10 cellular contexts compared by ENCODE assay signal in the genomic region with DNA sequence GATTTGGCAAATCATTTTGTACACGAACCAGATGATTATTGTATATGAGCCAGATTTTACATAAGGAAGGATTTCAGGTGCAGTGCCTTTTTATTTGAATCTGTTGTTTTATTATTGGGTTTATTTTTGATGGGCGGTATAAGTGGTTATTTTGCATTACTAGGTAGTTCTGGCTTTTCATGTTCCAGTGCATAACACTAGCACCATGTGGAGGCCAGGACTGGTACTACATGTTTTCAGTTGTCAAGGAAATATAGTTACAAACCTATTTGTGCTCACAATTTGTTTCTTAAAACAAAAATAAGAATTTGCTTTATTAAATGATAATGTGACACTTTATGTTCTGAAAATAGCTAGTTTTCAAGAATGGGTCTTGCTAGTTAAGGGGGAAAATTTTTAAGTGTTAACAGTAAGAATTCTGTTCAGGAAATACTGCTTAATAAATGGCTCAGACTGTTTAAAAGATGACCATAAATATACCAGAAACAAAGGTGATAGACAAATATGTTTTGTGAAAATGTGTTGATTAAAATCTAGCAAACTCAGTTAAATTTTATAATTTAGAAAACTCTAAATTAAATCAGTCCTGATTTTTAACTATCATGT. TPM values are rescaled to one million over a fixed set of nuclear protein-coding genes. Genes with fewer than 3 reads are reported as not detected.
DNase-seq lines count a peak whose midpoint lies in the region; ATAC-seq, FAIRE-seq and TF ChIP-seq lines count a peak whose summit lies in the region.
"Had no signal": no experiment of that assay in that cellular context is flagged by ENCODE, and none has a peak within 500 bp of the region (broad histone marks: within the 10 kb centered on the region; RNA-seq: fewer than 3 reads in every experiment).

No MANE protein-coding gene starts in this region.

- 15 to 16% methylated on average over 2 of the region's 2 CpGs for WGBS in heart right ventricle, 2 donors
- 4% methylated on average over 2 of the region's 2 CpGs for WGBS in K562 (ENCODE audit: insufficient coverage, low coverage, missing lambda C conversion rate)
- 12% methylated on average over 2 of the region's 2 CpGs for WGBS in liver
- 10 to 22% (median 11%) methylated on average over 2 of the region's 2 CpGs for WGBS in ovary, 3 donors

- TF ChIP-seq RAD21 in K562 (CRISPR knock-in tag; conservative IDR thresholded peaks at IDR 0.05 in 1 of 2, IDR thresholded peaks at IDR 0.05 in 1 of 2) (peak in 1 of 2 experiments; percentile 51; a peak in 3 of 4 replicates), liver (IDR thresholded peaks at IDR 0.05) (peak; percentile 88 to 93)

- no peak for TF ChIP-seq EP300 in K562 (IDR thresholded peaks at IDR 0.05; ENCODE audit: low read length)
- no peak for TF ChIP-seq EP300 in ovary (IDR thresholded peaks at IDR 0.05)

- peaks cover 2% of the 10 kb centered on the region for H3K9me3 Mint-ChIP-seq in activated CD8-positive, alpha-beta memory T cell treated with anti-CD3 and anti-CD28 coated beads, Interleukin-2, amount 10 ng/mL, durations not matched to agents 7 days and 5 days (ENCODE audit: low read depth)
- H3K9me3 Mint-ChIP-seq: dendritic cell treated with granulocyte-macrophage colony-stimulating factor and Interleukin-4, amounts not matched to agents 40 ng/mL and 50 ng/mL, for 4 days; stimulated activated naive CD8-positive, alpha-beta T cell treated with anti-CD3 and anti-CD28 coated beads, Interleukin-15, Interleukin-2, amounts not matched to agents 100 ng/mL and 50 ng/mL, for 24 hours had no signal

- H3K79me2 ChIP-seq in K562 (ENCODE audit: control insufficient read depth, insufficient read depth, low read length): no peaks in the 10 kb centered on the region

- no peak for TF ChIP-seq POLR2A in K562 (conservative IDR thresholded peaks at IDR 0.05)
- TF ChIP-seq POLR2A in ovary (IDR thresholded peaks at IDR 0.05): no peak

- no peaks in the 10 kb centered on the region for H3K27me3 Mint-ChIP-seq in activated CD8-positive, alpha-beta memory T cell treated with anti-CD3 and anti-CD28 coated beads, Interleukin-2, amount 10 ng/mL, durations not matched to agents 7 days and 5 days
- H3K27me3 Mint-ChIP-seq: dendritic cell treated with granulocyte-macrophage colony-stimulating factor and Interleukin-4, amounts not matched to agents 40 ng/mL and 50 ng/mL, for 4 days; stimulated activated naive CD8-positive, alpha-beta T cell treated with anti-CD3 and anti-CD28 coated beads, Interleukin-15, Interleukin-2, amounts not matched to agents 100 ng/mL and 50 ng/mL, for 24 hours had no signal

- H2AFZ ChIP-seq in K562 (ENCODE audit: low read depth, low read length): no peak overlapping the region

- no peaks in the 10 kb centered on the region for H4K20me1 ChIP-seq in K562 (replicated peaks; ENCODE audit: control insufficient read depth, insufficient read depth, low read length)

- no TSS peak for BruUV-seq in K562 (replicated peaks; lab: Mats Ljungman, UMichigan)

- DNase-seq in heart right ventricle: no peak
- no peak for DNase-seq in left ventricle myocardium superior
- DNase-seq in NCI-H187 treated with DMSO at 0.1 percent for 48 hours (lab: John Stamatoyannopoulos, UW): peak; percentile 4
- DNase-seq in K562 (ENCODE audit: extremely low read depth in 1 of 4, low spot score in 3 of 4): peak in 2 of 4 experiments; percentile 10 to 14
- DNase-seq in activated CD8-positive, alpha-beta memory T cell treated with anti-CD3 and anti-CD28 coated beads, Interleukin-2, amount 10 ng/mL, durations not matched to agents 7 days and 5 days: no peak
- DNase-seq in ovary: no peak

- H3K9me1 ChIP-seq in K562 (ENCODE audit: control insufficient read depth, insufficient read depth, low read length): no peaks in the 10 kb centered on the region

- H3K4me3 ChIP-seq in heart right ventricle (no peak overlapping the region), K562 (no peak overlapping the region), liver (ENCODE audit: low read depth in 1 of 3, low read length in 3 of 3) (no peak overlapping the region), ovary (no peak overlapping the region)

- H3K27ac Mint-ChIP-seq in activated CD8-positive, alpha-beta memory T cell treated with anti-CD3 and anti-CD28 coated beads, Interleukin-2, amount 10 ng/mL, durations not matched to agents 7 days and 5 days: no peak overlapping the region
- H3K27ac Mint-ChIP-seq: dendritic cell treated with granulocyte-macrophage colony-stimulating factor and Interleukin-4, amounts not matched to agents 40 ng/mL and 50 ng/mL, for 4 days; stimulated activated naive CD8-positive, alpha-beta T cell treated with anti-CD3 and anti-CD28 coated beads, Interleukin-15, Interleukin-2, amounts not matched to agents 100 ng/mL and 50 ng/mL, for 24 hours had no signal

- H3K27ac ChIP-seq in heart right ventricle (no peak overlapping the region), K562 (ENCODE audit: extremely low read depth, low read depth, low read length) (no peak overlapping the region), liver (ENCODE audit: low read depth in 1 of 2, low read length in 2 of 2) (no peak overlapping the region), ovary (no peak overlapping the region)

- H3K9ac ChIP-seq in K562 (ENCODE audit: insufficient read depth in 1 of 2, low read depth in 2 of 2, low read length in 2 of 2) (no peak overlapping the region), liver (ENCODE audit: low read depth in 1 of 2, low read length in 2 of 2) (no peak overlapping the region)

- intact Hi-C loops in heart right ventricle (cut with DNase I): loop anchor here (2.0 to 10.0 kb wide), 7 partner anchors 231 to 851 kb away; no protein-coding TSS in a partner anchor
- intact Hi-C loops in left ventricle myocardium superior (cut with micrococcal nuclease): loop anchor here (5.0 kb wide), 1 partner anchor 244 kb away; no protein-coding TSS in a partner anchor
- intact Hi-C loops in K562 (cut with micrococcal nuclease): loop anchor here (5.0 kb wide), 1 partner anchor 244 kb away; no protein-coding TSS in a partner anchor
- intact Hi-C loops in ovary (cut with DNase I): no loop called here

- CTCF ChIA-PET in K562 (lab: Yijun Ruan, JAX; ENCODE audit: low intra/inter-chr PET ratio): interaction anchor here (1.0 kb wide), 1 partner anchor 245 kb away, joined by 3 read pairs; no protein-coding TSS in a partner anchor
- CTCF ChIA-PET in activated CD8-positive, alpha-beta memory T cell treated with anti-CD3 and anti-CD28 coated beads, Interleukin-2, amount 10 ng/mL, durations not matched to agents 7 days and 5 days (lab: Charles Lee): no interaction called here

- no peak overlapping the region for H3K4me2 ChIP-seq in K562 (ENCODE audit: insufficient read depth, low read length)

- H3K9me3 ChIP-seq in heart right ventricle: no peaks in the 10 kb centered on the region
- H3K9me3 ChIP-seq in K562 (replicated peaks; ENCODE audit: control insufficient read depth, insufficient read depth, low read depth, low read length): no peaks in the 10 kb centered on the region
- H3K9me3 ChIP-seq in liver (ENCODE audit: control insufficient read depth in 4 of 4, low read length in 3 of 4): no peaks in the 10 kb centered on the region
- H3K9me3 ChIP-seq in ovary: no peaks in the 10 kb centered on the region

- H3K36me3 ChIP-seq in heart right ventricle (no peaks in the 10 kb centered on the region), K562 (ENCODE audit: control insufficient read depth, insufficient read depth, low read length) (no peaks in the 10 kb centered on the region), liver (ENCODE audit: control insufficient read depth in 4 of 4, insufficient read depth in 3 of 4, low read depth in 1 of 4, low read length in 3 of 4) (no peaks in the 10 kb centered on the region), ovary (no peaks in the 10 kb centered on the region)

- POLR2A ChIA-PET in K562 (lab: Yijun Ruan, JAX): no interaction called here

- in situ Hi-C loops in K562 (cut with MboI): no loop called here

- no peaks in the 10 kb centered on the region for H3K4me1 Mint-ChIP-seq in activated CD8-positive, alpha-beta memory T cell treated with anti-CD3 and anti-CD28 coated beads, Interleukin-2, amount 10 ng/mL, durations not matched to agents 7 days and 5 days

- FAIRE-seq in K562 (lab: Jason Lieb, UNC): no peak

- H3K36me3 Mint-ChIP-seq in activated CD8-positive, alpha-beta memory T cell treated with anti-CD3 and anti-CD28 coated beads, Interleukin-2, amount 10 ng/mL, durations not matched to agents 7 days and 5 days: no peaks in the 10 kb centered on the region

- no peaks in the 10 kb centered on the region for H3K4me1 ChIP-seq in heart right ventricle
- H3K4me1 ChIP-seq in K562 (replicated peaks in 1 of 2; ENCODE audit: control insufficient read depth in 2 of 2, insufficient read depth in 2 of 2, low read length in 2 of 2): no peaks in the 10 kb centered on the region
- no peaks in the 10 kb centered on the region for H3K4me1 ChIP-seq in liver (ENCODE audit: control insufficient read depth in 4 of 4, insufficient read depth in 4 of 4, low read length in 3 of 4)
- H3K4me1 ChIP-seq in ovary (ENCODE audit: insufficient read depth): no peaks in the 10 kb centered on the region

- no peak overlapping the region for H3K4me3 Mint-ChIP-seq in activated CD8-positive, alpha-beta memory T cell treated with anti-CD3 and anti-CD28 coated beads, Interleukin-2, amount 10 ng/mL, durations not matched to agents 7 days and 5 days
- H3K4me3 Mint-ChIP-seq: dendritic cell treated with granulocyte-macrophage colony-stimulating factor and Interleukin-4, amounts not matched to agents 40 ng/mL and 50 ng/mL, for 4 days; stimulated activated naive CD8-positive, alpha-beta T cell treated with anti-CD3 and anti-CD28 coated beads, Interleukin-15, Interleukin-2, amounts not matched to agents 100 ng/mL and 50 ng/mL, for 24 hours had no signal

- peak in 1 of 8 donors; percentile 41 for ATAC-seq in heart right ventricle
- ATAC-seq in left ventricle myocardium superior: no peak
- peak; percentile 68 for ATAC-seq in HG02840 (IDR thresholded peaks at IDR 0.05; ENCODE audit: low FRiP score, unreplicated experiment)
- no peak for ATAC-seq in K562
- ATAC-seq in activated CD8-positive, alpha-beta memory T cell treated with anti-CD3 and anti-CD28 coated beads, Interleukin-2, amount 10 ng/mL, durations not matched to agents 7 days and 5 days: no peak

- H3K27me3 ChIP-seq in heart right ventricle (peaks cover 0 to 7% (median 0%) of the 10 kb centered on the region in 7 donors), K562 (ENCODE audit: control insufficient read depth in 2 of 2, insufficient read depth in 2 of 2, low read length in 2 of 2) (no peaks in the 10 kb centered on the region), liver (ENCODE audit: control insufficient read depth in 4 of 4, insufficient read depth in 4 of 4, low read length in 3 of 4) (peaks cover 0 to 2% (median under 1%) of the 10 kb centered on the region in 4 donors), ovary (no peaks in the 10 kb centered on the region)

- TF ChIP-seq CTCF in heart right ventricle (IDR thresholded peaks at IDR 0.05) (peak in 8 of 9 donors; percentile 31 to 74 (median 60)), K562 (IDR thresholded peaks at IDR 0.05 in 2 of 3, conservative IDR thresholded peaks at IDR 0.05 in 1 of 3; ENCODE audit: insufficient read depth in 2 of 3, low read depth in 1 of 3, low read length in 3 of 3) (peak in 2 of 3 experiments; percentile 16 to 39; a peak in 2 of 6 replicates), liver (IDR thresholded peaks at IDR 0.05; ENCODE audit: low read depth, low read length, missing input control) (peak; percentile 69), ovary (IDR thresholded peaks at IDR 0.05) (no peak)

RNA-seq across cellular contexts. Expression of a gene that starts 7.1 kb away (rescaled TPM):
- total RNA-seq in heart right ventricle: under 1 TPM in 7 of 10 donors, not detected in 3; 0.17 to 0.53 (median 0.32) TPM
- polyA plus RNA-seq in heart right ventricle: under 1 TPM in 1 of 2 donors, not detected in 1; under 0.01 TPM
- 0.12 TPM for total RNA-seq in left ventricle myocardium superior
- 0.21 TPM in 1 of 2 replicates, not detected in the other for total RNA-seq in K562 (2011; cell fraction: chromatin; rRNA removed; ENCODE audit: low replicate concordance)
- 0.17 and 0.26 TPM in 2 replicates for total RNA-seq in K562 (2011; cell fraction: nucleolus; rRNA removed)
- 0.15 TPM in 1 of 2 replicates, not detected in the other for total RNA-seq in K562 (2011; cell fraction: nucleoplasm; rRNA removed)
- 0.08 and 1.4 TPM in 2 replicates for total RNA-seq in K562 (2014; rRNA removed)
- 0.06 and 0.25 TPM in 2 replicates for total RNA-seq in K562 (2014; rRNA removed; fragmentation: Illumina TruSeq; extraction: Trizol)
- 0.14 TPM in 1 of 2 replicates, not detected in the other for total RNA-seq in K562 (2015; rRNA removed; fragmentation: Illumina TruSeq; extraction: Trizol)
- total RNA-seq in K562 (2021): 0.04 TPM in 1 of 2 replicates, not detected in the other
- polyA plus RNA-seq in K562 (2011; rRNA removed): 0.08 TPM in 1 of 2 replicates, not detected in the other
- polyA plus RNA-seq in K562 (2011; cell fraction: cytosol; rRNA removed): 0.10 TPM in 1 of 2 replicates, not detected in the other
- polyA plus RNA-seq in K562 (2011; cell fraction: nucleus; rRNA removed): 0.01 and 0.03 TPM in 2 replicates
- polyA plus RNA-seq in K562 (2012): 0.06 and 0.18 TPM in 2 replicates
- 0.01 and 0.07 TPM in 2 replicates for polyA plus RNA-seq in K562 (2014; fragmentation: Illumina TruSeq; extraction: Trizol)
- polyA plus RNA-seq in K562 (2014; fragmentation: Nextera tagmentation; extraction: Ambion mirVana): under 1 TPM; 0.08 to 0.20 TPM
- not detected in 2 replicates for polyA plus RNA-seq in K562 (2014; rRNA removed)
- polyA minus RNA-seq in K562 (2011; rRNA and poly(A)+ RNA removed): 0.35 TPM in 1 of 2 replicates, not detected in the other
- not detected in 2 replicates for polyA minus RNA-seq in K562 (2011; cell fraction: cytosol; rRNA and poly(A)+ RNA removed)
- 1.1 TPM in 1 of 2 replicates, not detected in the other for polyA minus RNA-seq in K562 (2011; cell fraction: nucleus; rRNA and poly(A)+ RNA removed)
- under 1 TPM in 1 of 2 donors, not detected in 1; 0.59 TPM for total RNA-seq in liver
- polyA plus RNA-seq in liver: 1 to 10 TPM in 1 of 2 donors, under 1 TPM in 1; 0.20 to 1.2 TPM
- not detected for total RNA-seq in activated CD8-positive, alpha-beta memory T cell treated with anti-CD3 and anti-CD28 coated beads, Interleukin-2, amount 10 ng/mL, durations not matched to agents 7 days and 5 days
- 1 to 10 TPM in 2 of 7 donors, under 1 TPM in 3, not detected in 2; 0.35 to 2.2 (median 0.47) TPM for total RNA-seq in ovary
- polyA plus RNA-seq in ovary: under 1 TPM; 0.10 to 0.42 TPM

Comparison
In these comparisons a context has a peak if more than half of its experiments do, and no peak if none do; other contexts are left out.
1. CTCF ChIP-seq: peak in heart right ventricle (8 of 9), K562 (2 of 3) and liver (single experiment); none in ovary (0 of 3).
2. intact Hi-C loops: an anchor here in heart right ventricle (2.0 to 10.0 kb wide), left ventricle myocardium superior (5.0 kb wide) and K562 (5.0 kb wide); none called in ovary.